In the genomic region with DNA sequence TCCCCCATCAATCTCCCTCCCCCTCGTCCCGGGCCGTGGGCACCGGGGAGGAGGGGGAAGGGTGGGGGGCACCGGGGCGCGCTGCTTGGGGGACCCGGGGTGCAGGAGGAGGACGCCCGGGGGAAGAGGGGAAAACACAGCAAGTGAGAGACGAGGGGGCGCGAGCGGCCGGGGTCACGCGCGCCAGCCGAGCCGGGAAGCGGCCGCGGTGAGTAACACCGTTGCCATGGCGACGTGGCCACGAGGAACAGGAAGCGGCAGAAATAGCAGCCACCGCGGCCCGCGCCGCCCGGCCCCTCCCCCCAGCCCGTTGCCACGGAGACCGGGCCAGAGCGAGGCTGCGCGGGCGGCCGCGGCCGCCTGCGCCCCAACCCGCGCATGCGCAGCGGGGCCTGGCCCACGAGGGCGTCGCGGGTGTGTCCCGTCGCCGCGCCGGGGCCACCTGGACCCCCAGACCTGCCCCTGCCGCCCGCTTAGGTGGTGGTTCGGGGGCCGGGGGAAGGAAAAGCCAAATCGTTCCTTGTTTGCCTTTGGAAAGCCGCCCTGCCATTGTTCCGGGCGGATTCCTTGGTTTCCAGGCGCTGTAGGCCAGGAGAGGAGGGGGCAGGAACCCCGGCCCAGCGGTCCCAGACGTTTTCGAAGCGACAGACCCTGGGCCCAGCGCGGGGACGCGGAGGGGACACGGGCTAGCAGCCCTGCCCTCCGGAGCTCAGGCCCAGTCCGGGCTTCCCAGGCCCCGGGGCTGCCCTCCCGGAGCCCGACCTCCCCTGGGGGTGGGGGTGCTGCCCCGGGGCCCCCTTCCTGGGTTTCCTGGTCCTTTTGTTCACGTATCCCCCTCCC, we compare ENCODE assay signal across 8 cellular contexts.
DNase-seq lines count a peak whose midpoint lies in the region; ATAC-seq and TF ChIP-seq lines count a peak whose summit lies in the region.

No MANE protein-coding gene starts in this region.

- CTCF ChIA-PET in AG04449 (lab: Yijun Ruan, JAX): no interaction called here
- CTCF ChIA-PET in mammary epithelial cell (lab: Charles Lee; ENCODE audit: low non-redundant PET): no interaction called here

- DNase-seq in AG04449 (ENCODE audit: low read depth, low spot score) (peak; percentile 53), NCI-H2227 (lab: John Stamatoyannopoulos, UW; ENCODE audit: unreplicated experiment) (peak; percentile 95), mammary epithelial cell (peak; percentile 89), iPS-NIHi11 (ENCODE audit: low spot score) (peak; percentile 99)

- peak; percentile 88 for ATAC-seq in GM18909 (IDR thresholded peaks at IDR 0.05; ENCODE audit: poor library complexity, unreplicated experiment)
- peak; percentile 81 for ATAC-seq in HG03139 (IDR thresholded peaks at IDR 0.05; ENCODE audit: unreplicated experiment)

- dilution Hi-C loops in mammary epithelial cell (cut with HindIII; ENCODE audit: low sequenced_read_pairs): no loop called here

- POLR2A ChIA-PET in AG04449 (lab: Yijun Ruan, JAX): interaction anchor here (0.6 to 1.0 kb wide), 3 partner anchors 10 to 85 kb away, joined by 3 read pairs; no protein-coding TSS in a partner anchor

- in situ Hi-C loops in mammary epithelial cell (cut with MboI; ENCODE audit: low sequenced_read_pairs in 2 of 2): no loop called here

- no peaks in the 10 kb centered on the region for H3K27me3 ChIP-seq in mammary epithelial cell (ENCODE audit: insufficient read depth, low read length)

- no peaks in the 10 kb centered on the region for H4K20me1 ChIP-seq in mammary epithelial cell (ENCODE audit: insufficient read depth, low read length)

- H3K27ac ChIP-seq in mammary epithelial cell (ENCODE audit: insufficient read depth, low read depth, low read length) (peak overlapping the region; percentile 97), skin epidermis (peak overlapping the region; percentile 93 to 100 (median 99))

- intact Hi-C loops in mammary epithelial cell (cut with micrococcal nuclease): loop anchor here (1.0 to 2.0 kb wide), 4 partner anchors 70 to 235 kb away; a partner anchor contains a TSS

- TF ChIP-seq CTCF in AG04449 (IDR thresholded peaks at IDR 0.05; ENCODE audit: insufficient read depth, low read length, missing control alignments) (no peak), WI38 (IDR thresholded peaks at IDR 0.05; ENCODE audit: low read depth, low read length) (no peak), mammary epithelial cell (conservative IDR thresholded peaks at IDR 0.05 in 1 of 2, IDR thresholded peaks at IDR 0.05 in 1 of 2; ENCODE audit: extremely low read depth in 1 of 2, insufficient read depth in 1 of 2, low read depth in 1 of 2, low read length in 2 of 2) (no peak)

- H2AFZ ChIP-seq in mammary epithelial cell (ENCODE audit: low read depth, low read length): peak overlapping the region; percentile 95

- peak overlapping the region; percentile 50 for H3K4me3 ChIP-seq in AG04449 (ENCODE audit: low read depth, low read length)
- peak overlapping the region; percentile 53 for H3K4me3 ChIP-seq in WI38 (ENCODE audit: low read depth, low read length)
- peak overlapping the region; percentile 59 to 66 (median 59) for H3K4me3 ChIP-seq in mammary epithelial cell (replicated peaks in 1 of 3; ENCODE audit: insufficient read depth in 1 of 3, low read depth in 2 of 3, low read length in 3 of 3)
- H3K4me3 ChIP-seq in skin epidermis: peak overlapping the region; percentile 32 to 60 (median 45)

- peak overlapping the region; percentile 100 for H3K4me2 ChIP-seq in mammary epithelial cell (ENCODE audit: insufficient read depth, low read depth, low read length)

- H3K4me1 ChIP-seq in mammary epithelial cell (ENCODE audit: insufficient read depth, low read length): peaks cover 16% of the 10 kb centered on the region

- 0% methylated on average over 4 of the region's 84 CpGs for WGBS in mammary epithelial cell (ENCODE audit: low coverage, missing lambda C conversion rate)

- TSS peak; percentile 90 for BruUV-seq in mammary epithelial cell (replicated peaks; lab: Mats Ljungman, UMichigan)

- no peaks in the 10 kb centered on the region for H3K36me3 ChIP-seq in mammary epithelial cell (ENCODE audit: insufficient read depth, low read length)

- peaks cover 5% of the 10 kb centered on the region for H3K9me3 ChIP-seq in mammary epithelial cell (replicated peaks; ENCODE audit: insufficient read depth, low read length)

- H3K79me2 ChIP-seq in mammary epithelial cell (ENCODE audit: insufficient read depth, low read length): no peaks in the 10 kb centered on the region

- peak overlapping the region; percentile 93 for H3K9ac ChIP-seq in mammary epithelial cell (ENCODE audit: insufficient read depth, low read length)

Comparison
In these comparisons a context has a peak if more than half of its experiments do, and no peak if none do; other contexts are left out.
1. Peak in every context shown above with its lines: DNase-seq, ATAC-seq, H3K4me3 ChIP-seq and H3K27ac ChIP-seq.